Comparison of ENCODE assay signal across 1 cellular context in the genomic region with DNA sequence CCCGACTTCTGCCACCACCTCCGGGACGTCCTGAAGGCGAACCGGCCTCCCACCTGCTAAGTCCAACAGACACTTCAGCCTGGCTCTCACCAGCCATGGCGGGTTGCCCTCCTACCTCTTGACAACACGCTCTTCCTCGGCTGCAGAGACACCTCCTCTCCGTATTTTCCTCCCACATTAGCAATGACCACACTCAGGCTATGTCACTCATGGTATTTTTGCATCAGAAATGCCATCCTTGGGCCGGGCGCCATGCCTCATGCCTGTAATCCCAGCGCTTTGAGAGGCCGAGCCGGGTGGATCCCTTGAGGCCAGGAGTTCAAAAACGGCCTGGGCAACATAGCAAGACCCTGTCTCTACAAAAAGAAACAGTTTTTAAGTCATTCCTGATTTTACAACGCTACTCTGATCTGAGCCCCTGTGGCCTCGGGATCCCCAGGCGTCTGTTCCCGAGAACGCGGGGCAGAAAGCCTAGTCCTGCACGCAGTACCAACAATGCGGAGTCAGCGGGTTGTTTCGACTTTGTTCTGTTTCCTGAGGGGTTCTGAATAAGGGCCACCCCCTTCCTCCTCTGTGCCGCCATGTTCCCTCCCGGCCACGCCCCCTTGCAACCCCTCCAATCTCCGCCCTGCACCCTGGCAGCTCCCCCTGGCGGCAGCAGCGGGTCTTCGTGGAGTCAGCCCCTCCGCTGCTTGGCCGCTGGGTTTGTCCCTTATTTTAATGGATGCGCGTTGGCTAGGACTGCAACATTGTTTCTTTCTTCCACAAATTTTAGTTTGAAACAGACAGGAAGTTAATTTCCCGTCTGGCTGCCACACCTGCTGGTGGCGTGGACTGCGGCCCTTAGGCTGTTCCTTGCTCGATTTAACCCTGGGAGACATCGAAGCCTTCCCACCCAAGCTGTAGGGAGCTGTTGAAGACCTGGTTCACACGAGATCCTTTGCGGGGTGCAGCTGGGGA.
TF ChIP-seq lines count a peak whose summit lies in the region.

No MANE protein-coding gene starts in this region.

TF ChIP-seq in HepG2, 621 proteins besides CTCF, POLR2A, EP300 and RAD21 (continued from another document and continues in another):
- TF ChIP-seq, protein P1, sequence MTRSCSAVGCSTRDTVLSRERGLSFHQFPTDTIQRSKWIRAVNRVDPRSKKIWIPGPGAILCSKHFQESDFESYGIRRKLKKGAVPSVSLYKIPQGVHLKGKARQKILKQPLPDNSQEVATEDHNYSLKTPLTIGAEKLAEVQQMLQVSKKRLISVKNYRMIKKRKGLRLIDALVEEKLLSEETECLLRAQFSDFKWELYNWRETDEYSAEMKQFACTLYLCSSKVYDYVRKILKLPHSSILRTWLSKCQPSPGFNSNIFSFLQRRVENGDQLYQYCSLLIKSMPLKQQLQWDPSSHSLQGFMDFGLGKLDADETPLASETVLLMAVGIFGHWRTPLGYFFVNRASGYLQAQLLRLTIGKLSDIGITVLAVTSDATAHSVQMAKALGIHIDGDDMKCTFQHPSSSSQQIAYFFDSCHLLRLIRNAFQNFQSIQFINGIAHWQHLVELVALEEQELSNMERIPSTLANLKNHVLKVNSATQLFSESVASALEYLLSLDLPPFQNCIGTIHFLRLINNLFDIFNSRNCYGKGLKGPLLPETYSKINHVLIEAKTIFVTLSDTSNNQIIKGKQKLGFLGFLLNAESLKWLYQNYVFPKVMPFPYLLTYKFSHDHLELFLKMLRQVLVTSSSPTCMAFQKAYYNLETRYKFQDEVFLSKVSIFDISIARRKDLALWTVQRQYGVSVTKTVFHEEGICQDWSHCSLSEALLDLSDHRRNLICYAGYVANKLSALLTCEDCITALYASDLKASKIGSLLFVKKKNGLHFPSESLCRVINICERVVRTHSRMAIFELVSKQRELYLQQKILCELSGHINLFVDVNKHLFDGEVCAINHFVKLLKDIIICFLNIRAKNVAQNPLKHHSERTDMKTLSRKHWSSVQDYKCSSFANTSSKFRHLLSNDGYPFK (CRISPR knock-in tag; IDR thresholded peaks at IDR 0.05; ENCODE audit: borderline replicate concordance), result peak; percentile 54; the same call in 1 of the 2 replicates
- no peak for TF ChIP-seq REL (CRISPR knock-in tag; conservative IDR thresholded peaks at IDR 0.05)
- TF ChIP-seq, protein P2, sequence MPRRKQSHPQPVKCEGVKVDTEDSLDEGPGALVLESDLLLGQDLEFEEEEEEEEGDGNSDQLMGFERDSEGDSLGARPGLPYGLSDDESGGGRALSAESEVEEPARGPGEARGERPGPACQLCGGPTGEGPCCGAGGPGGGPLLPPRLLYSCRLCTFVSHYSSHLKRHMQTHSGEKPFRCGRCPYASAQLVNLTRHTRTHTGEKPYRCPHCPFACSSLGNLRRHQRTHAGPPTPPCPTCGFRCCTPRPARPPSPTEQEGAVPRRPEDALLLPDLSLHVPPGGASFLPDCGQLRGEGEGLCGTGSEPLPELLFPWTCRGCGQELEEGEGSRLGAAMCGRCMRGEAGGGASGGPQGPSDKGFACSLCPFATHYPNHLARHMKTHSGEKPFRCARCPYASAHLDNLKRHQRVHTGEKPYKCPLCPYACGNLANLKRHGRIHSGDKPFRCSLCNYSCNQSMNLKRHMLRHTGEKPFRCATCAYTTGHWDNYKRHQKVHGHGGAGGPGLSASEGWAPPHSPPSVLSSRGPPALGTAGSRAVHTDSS (CRISPR knock-in tag; conservative IDR thresholded peaks at IDR 0.05), result no peak
- peak; percentile 43; the same call in 1 of the 2 replicates for TF ChIP-seq ZNF296 (CRISPR knock-in tag; conservative IDR thresholded peaks at IDR 0.05)
- TF ChIP-seq DR1 (CRISPR knock-in tag; IDR thresholded peaks at IDR 0.05), result peak; percentile 67
- TF ChIP-seq ZNF570 (CRISPR knock-in tag; IDR thresholded peaks at IDR 0.05; ENCODE audit: borderline replicate concordance), result no peak
- TF ChIP-seq, protein P3, sequence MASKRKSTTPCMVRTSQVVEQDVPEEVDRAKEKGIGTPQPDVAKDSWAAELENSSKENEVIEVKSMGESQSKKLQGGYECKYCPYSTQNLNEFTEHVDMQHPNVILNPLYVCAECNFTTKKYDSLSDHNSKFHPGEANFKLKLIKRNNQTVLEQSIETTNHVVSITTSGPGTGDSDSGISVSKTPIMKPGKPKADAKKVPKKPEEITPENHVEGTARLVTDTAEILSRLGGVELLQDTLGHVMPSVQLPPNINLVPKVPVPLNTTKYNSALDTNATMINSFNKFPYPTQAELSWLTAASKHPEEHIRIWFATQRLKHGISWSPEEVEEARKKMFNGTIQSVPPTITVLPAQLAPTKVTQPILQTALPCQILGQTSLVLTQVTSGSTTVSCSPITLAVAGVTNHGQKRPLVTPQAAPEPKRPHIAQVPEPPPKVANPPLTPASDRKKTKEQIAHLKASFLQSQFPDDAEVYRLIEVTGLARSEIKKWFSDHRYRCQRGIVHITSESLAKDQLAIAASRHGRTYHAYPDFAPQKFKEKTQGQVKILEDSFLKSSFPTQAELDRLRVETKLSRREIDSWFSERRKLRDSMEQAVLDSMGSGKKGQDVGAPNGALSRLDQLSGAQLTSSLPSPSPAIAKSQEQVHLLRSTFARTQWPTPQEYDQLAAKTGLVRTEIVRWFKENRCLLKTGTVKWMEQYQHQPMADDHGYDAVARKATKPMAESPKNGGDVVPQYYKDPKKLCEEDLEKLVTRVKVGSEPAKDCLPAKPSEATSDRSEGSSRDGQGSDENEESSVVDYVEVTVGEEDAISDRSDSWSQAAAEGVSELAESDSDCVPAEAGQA (IDR thresholded peaks at IDR 0.05; ENCODE audit: low read depth), result peak; percentile 79
- TF ChIP-seq, protein P3 (CRISPR knock-in tag; IDR thresholded peaks at IDR 0.05; ENCODE audit: borderline replicate concordance), result no peak
- peak; percentile 22; the same call in 1 of the 2 replicates for TF ChIP-seq ZNF547 (CRISPR knock-in tag; IDR thresholded peaks at IDR 0.05)
- TF ChIP-seq SIX4 (CRISPR knock-in tag; IDR thresholded peaks at IDR 0.05), result 0 out of 2 replicates have a peak, but pooled peaks have one; percentile 27
- TF ChIP-seq ATF5 (CRISPR knock-in tag; IDR thresholded peaks at IDR 0.05; ENCODE audit: low read depth), result 0 out of 2 replicates have a peak, but pooled peaks have one; percentile 52
- no peak for TF ChIP-seq SMARCC2 (IDR thresholded peaks at IDR 0.05)
- 0 out of 2 replicates have a peak, but pooled peaks have one; percentile 35 for TF ChIP-seq HOXD1 (CRISPR knock-in tag; IDR thresholded peaks at IDR 0.05)
- no peak for TF ChIP-seq SETDB1 (CRISPR knock-in tag; IDR thresholded peaks at IDR 0.05; ENCODE audit: borderline replicate concordance)
- peak; percentile 65; the same call in 1 of the 2 replicates for TF ChIP-seq SNAPC4 (CRISPR knock-in tag; IDR thresholded peaks at IDR 0.05)
- 0 out of 2 replicates have a peak, but pooled peaks have one; percentile 58 for TF ChIP-seq SMYD3 (CRISPR knock-in tag; IDR thresholded peaks at IDR 0.05)
- TF ChIP-seq PRMT3 (CRISPR knock-in tag; IDR thresholded peaks at IDR 0.05; ENCODE audit: borderline replicate concordance, low read depth), result no peak
- TF ChIP-seq ZNF660 (CRISPR knock-in tag; IDR thresholded peaks at IDR 0.05; ENCODE audit: borderline replicate concordance, low read depth), result no peak
- 0 out of 2 replicates have a peak, but pooled peaks have one; percentile 68 for TF ChIP-seq ZNF557 (CRISPR knock-in tag; IDR thresholded peaks at IDR 0.05)
- TF ChIP-seq, protein P4, sequence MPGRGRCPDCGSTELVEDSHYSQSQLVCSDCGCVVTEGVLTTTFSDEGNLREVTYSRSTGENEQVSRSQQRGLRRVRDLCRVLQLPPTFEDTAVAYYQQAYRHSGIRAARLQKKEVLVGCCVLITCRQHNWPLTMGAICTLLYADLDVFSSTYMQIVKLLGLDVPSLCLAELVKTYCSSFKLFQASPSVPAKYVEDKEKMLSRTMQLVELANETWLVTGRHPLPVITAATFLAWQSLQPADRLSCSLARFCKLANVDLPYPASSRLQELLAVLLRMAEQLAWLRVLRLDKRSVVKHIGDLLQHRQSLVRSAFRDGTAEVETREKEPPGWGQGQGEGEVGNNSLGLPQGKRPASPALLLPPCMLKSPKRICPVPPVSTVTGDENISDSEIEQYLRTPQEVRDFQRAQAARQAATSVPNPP (CRISPR knock-in tag; IDR thresholded peaks at IDR 0.05), result 0 out of 2 replicates have a peak, but pooled peaks have one; percentile 35
- TF ChIP-seq PAF1 (CRISPR knock-in tag; IDR thresholded peaks at IDR 0.05), result no peak
- TF ChIP-seq TBX2 (CRISPR knock-in tag; IDR thresholded peaks at IDR 0.05; ENCODE audit: borderline replicate concordance), result peak; percentile 77; the same call in 1 of the 2 replicates
- no peak for TF ChIP-seq SP1 (IDR thresholded peaks at IDR 0.05)
- peak; percentile 92 for TF ChIP-seq SP1 (CRISPR knock-in tag; IDR thresholded peaks at IDR 0.05)
- TF ChIP-seq ZNF451 (CRISPR knock-in tag; IDR thresholded peaks at IDR 0.05), result peak; percentile 14; the same call in 1 of the 2 replicates
- TF ChIP-seq ZNF432 (CRISPR knock-in tag; IDR thresholded peaks at IDR 0.05; ENCODE audit: borderline replicate concordance), result no peak
- TF ChIP-seq NFIB (CRISPR knock-in tag; IDR thresholded peaks at IDR 0.05; ENCODE audit: borderline replicate concordance), result no peak
- no peak; the same call in 1 of the 2 replicates for TF ChIP-seq DNMT1 (CRISPR knock-in tag; IDR thresholded peaks at IDR 0.05)
- peak; percentile 80 for TF ChIP-seq AKAP8 (CRISPR knock-in tag; IDR thresholded peaks at IDR 0.05)
- no peak for TF ChIP-seq RFX5 (IDR thresholded peaks at IDR 0.05; ENCODE audit: low read depth, low read length)
- peak; percentile 75; the same call in 1 of the 2 replicates for TF ChIP-seq SALL2 (CRISPR knock-in tag; IDR thresholded peaks at IDR 0.05)
- TF ChIP-seq, protein P5, sequence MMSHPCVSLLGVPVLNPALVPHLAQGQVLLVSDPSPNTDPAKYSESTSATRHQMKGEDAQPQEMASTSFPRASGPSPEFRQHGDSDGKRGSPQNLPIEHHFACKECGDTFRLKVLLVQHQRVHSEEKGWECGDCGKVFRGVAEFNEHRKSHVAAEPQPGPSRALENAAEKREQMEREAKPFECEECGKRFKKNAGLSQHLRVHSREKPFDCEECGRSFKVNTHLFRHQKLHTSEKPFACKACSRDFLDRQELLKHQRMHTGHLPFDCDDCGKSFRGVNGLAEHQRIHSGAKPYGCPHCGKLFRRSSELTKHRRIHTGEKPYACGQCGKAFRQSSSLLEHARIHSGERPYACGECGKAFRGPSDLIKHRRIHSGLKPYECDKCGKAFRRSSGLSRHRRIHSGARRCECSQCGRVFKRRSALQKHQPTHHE (CRISPR knock-in tag; IDR thresholded peaks at IDR 0.05; ENCODE audit: borderline replicate concordance), result no peak
- TF ChIP-seq ATM (IDR thresholded peaks at IDR 0.05; ENCODE audit: borderline replicate concordance), result no peak
- peak; percentile 75 for TF ChIP-seq ZNF317 (CRISPR knock-in tag; IDR thresholded peaks at IDR 0.05)
- peak; percentile 93 for TF ChIP-seq SAP130 (CRISPR knock-in tag; IDR thresholded peaks at IDR 0.05; ENCODE audit: low read depth)
- TF ChIP-seq SIN3B (IDR thresholded peaks at IDR 0.05; ENCODE audit: low read length), result peak; percentile 44; the same call in 1 of the 2 replicates
- TF ChIP-seq ARNT2 (CRISPR knock-in tag; IDR thresholded peaks at IDR 0.05; ENCODE audit: low read depth), result peak; percentile 70; the same call in 1 of the 2 replicates
- peak; percentile 59; the same call in 1 of the 2 replicates for TF ChIP-seq YEATS2 (CRISPR knock-in tag; IDR thresholded peaks at IDR 0.05; ENCODE audit: borderline replicate concordance)
